In the genomic region with DNA sequence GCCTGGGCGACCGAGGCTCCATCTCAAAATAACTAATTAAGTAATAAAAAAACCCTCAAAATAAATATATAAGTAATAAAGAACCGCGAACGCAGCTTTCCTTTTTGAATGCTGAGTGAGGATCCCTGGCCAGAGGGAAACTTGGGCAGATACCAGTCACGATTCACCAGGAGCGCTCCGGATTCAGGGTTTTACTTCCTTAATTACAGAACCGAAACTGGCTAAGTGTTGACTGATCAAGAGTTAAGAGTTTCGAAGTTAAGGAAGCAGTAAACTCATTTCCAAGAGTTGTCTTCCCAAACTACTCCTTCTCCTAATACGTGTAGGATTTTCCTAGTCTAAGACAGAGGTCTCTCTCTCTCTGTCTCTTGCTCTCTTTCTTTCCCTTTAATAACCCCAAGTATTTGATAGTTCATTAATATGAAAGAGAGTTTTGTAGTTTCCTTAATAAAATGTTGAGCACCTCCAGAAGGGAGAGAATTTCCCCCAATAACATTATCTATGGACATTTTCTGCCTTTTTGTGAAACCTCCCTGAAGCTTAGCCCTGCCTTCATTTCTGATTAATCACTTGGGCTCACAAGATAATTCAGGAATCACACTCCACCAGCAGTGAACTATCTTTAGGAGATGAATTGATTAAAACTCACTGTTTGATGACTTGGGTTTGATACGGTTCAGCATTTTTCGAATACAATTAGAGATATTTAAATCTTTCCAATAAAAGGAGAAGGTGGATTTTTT, we compare ENCODE assay signal across 9 cellular contexts.
DNase-seq lines count a peak whose midpoint lies in the region; ATAC-seq and TF ChIP-seq lines count a peak whose summit lies in the region.
"Had no signal": no experiment of that assay in that cellular context is flagged by ENCODE, and none has a peak within 500 bp of the region (broad histone marks: within the 10 kb centered on the region; RNA-seq: fewer than 3 reads in every experiment).

No MANE protein-coding gene starts in this region.

- no peaks in the 10 kb centered on the region for H3K9me3 ChIP-seq in right lobe of liver

- H3K4me3 ChIP-seq in right lobe of liver, result no peak overlapping the region

- WGBS in right lobe of liver (ENCODE audit: insufficient coverage, low coverage, low lambda C conversion rate, missing lambda C conversion rate), result 58% methylated on average over 12 of the region's 13 CpGs

- peak in 3 of 4 donors; percentile 5 to 16 (median 15) for ATAC-seq in right lobe of liver
- no peak for ATAC-seq in HG03159 (IDR thresholded peaks at IDR 0.05; ENCODE audit: unreplicated experiment)
- ATAC-seq in GM21737 (IDR thresholded peaks at IDR 0.05; ENCODE audit: unreplicated experiment), result no peak

- H3K27ac Mint-ChIP-seq in activated CD4-positive, alpha-beta T cell treated with anti-CD3 and anti-CD28 coated beads, Interleukin-2, amount 10 ng/mL, durations not matched to agents 24 days and 14 days, result no peak overlapping the region
- H3K27ac Mint-ChIP-seq in activated T-helper 2 cell treated with anti-CD3 and anti-CD28 coated beads, Interferon-gamma antibody, Interleukin-2, Interleukin-4, amounts not matched to agents 10 μg/mL and 5 μg/mL and 100 μg/mL, durations not matched to agents 14 hours and 24 hours and 36 hours, result peak overlapping the region; percentile 9
- H3K27ac Mint-ChIP-seq in type B pancreatic cell, result peak overlapping the region; percentile 72

- intact Hi-C loops in activated CD4-positive, alpha-beta T cell treated with anti-CD3 and anti-CD28 coated beads, Interleukin-2, amount 10 ng/mL, durations not matched to agents 24 days and 14 days (cut with micrococcal nuclease), result loop anchor here (5.0 kb wide), 1 partner anchor 262 kb away; no protein-coding TSS in a partner anchor
- intact Hi-C loops in activated T-helper 2 cell treated with anti-CD3 and anti-CD28 coated beads, Interferon-gamma antibody, Interleukin-2, Interleukin-4, amounts not matched to agents 10 μg/mL and 5 μg/mL and 100 μg/mL, durations not matched to agents 14 hours and 24 hours and 36 hours (cut with micrococcal nuclease), result loop anchor here (5.0 to 10.0 kb wide), 2 partner anchors 33 to 190 kb away; no protein-coding TSS in a partner anchor
- intact Hi-C loops in right lobe of liver (cut with DNase I), result no loop called here

- peak overlapping the region; percentile 71 to 85 (median 78) for H3K27ac ChIP-seq in right lobe of liver

- H3K36me3 ChIP-seq in right lobe of liver, result no peaks in the 10 kb centered on the region

- no peaks in the 10 kb centered on the region for H3K36me3 Mint-ChIP-seq in activated CD4-positive, alpha-beta T cell treated with anti-CD3 and anti-CD28 coated beads, Interleukin-2, amount 10 ng/mL, durations not matched to agents 24 days and 14 days (ENCODE audit: low read depth)
- no peaks in the 10 kb centered on the region for H3K36me3 Mint-ChIP-seq in activated T-helper 2 cell treated with anti-CD3 and anti-CD28 coated beads, Interferon-gamma antibody, Interleukin-2, Interleukin-4, amounts not matched to agents 10 μg/mL and 5 μg/mL and 100 μg/mL, durations not matched to agents 14 hours and 24 hours and 36 hours (ENCODE audit: low read depth)
- no peaks in the 10 kb centered on the region for H3K36me3 Mint-ChIP-seq in type B pancreatic cell

- TF ChIP-seq CTCF in right lobe of liver (IDR thresholded peaks at IDR 0.05) (no peak), type B pancreatic cell (conservative IDR thresholded peaks at IDR 0.05) (no peak)

- no peak for DNase-seq in activated CD4-positive, alpha-beta T cell treated with anti-CD3 and anti-CD28 coated beads, Interleukin-2, amount 10 ng/mL, durations not matched to agents 24 days and 14 days
- DNase-seq in activated CD4-positive, alpha-beta T cell treated with anti-CD3 and anti-CD28 coated beads for 1 hour, result no peak
- DNase-seq in activated T-helper 2 cell treated with anti-CD3 and anti-CD28 coated beads, Interferon-gamma antibody, Interleukin-2, Interleukin-4, amounts not matched to agents 10 μg/mL and 5 μg/mL and 100 μg/mL, durations not matched to agents 14 hours and 24 hours and 36 hours (ENCODE audit: low spot score), result no peak
- DNase-seq in right lobe of liver, result no peak
- DNase-seq in type B pancreatic cell (ENCODE audit: extremely low spot score, unreplicated experiment), result no peak
- DNase-seq in NCI-H1092 treated with DMSO at 0.1 percent for 48 hours (lab: John Stamatoyannopoulos, UW), result no peak
- DNase-seq: NCI-H2029 treated with DMSO at 0.1 percent for 48 hours had no signal

- peak overlapping the region; percentile 39 for H3K4me3 Mint-ChIP-seq in activated CD4-positive, alpha-beta T cell treated with anti-CD3 and anti-CD28 coated beads, Interleukin-2, amount 10 ng/mL, durations not matched to agents 24 days and 14 days
- H3K4me3 Mint-ChIP-seq in activated T-helper 2 cell treated with anti-CD3 and anti-CD28 coated beads, Interferon-gamma antibody, Interleukin-2, Interleukin-4, amounts not matched to agents 10 μg/mL and 5 μg/mL and 100 μg/mL, durations not matched to agents 14 hours and 24 hours and 36 hours (ENCODE audit: low read depth), result no peak overlapping the region
- H3K4me3 Mint-ChIP-seq in type B pancreatic cell, result no peak overlapping the region

- no peaks in the 10 kb centered on the region for H3K9me3 Mint-ChIP-seq in activated CD4-positive, alpha-beta T cell treated with anti-CD3 and anti-CD28 coated beads, Interleukin-2, amount 10 ng/mL, durations not matched to agents 24 days and 14 days
- H3K9me3 Mint-ChIP-seq in activated T-helper 2 cell treated with anti-CD3 and anti-CD28 coated beads, Interferon-gamma antibody, Interleukin-2, Interleukin-4, amounts not matched to agents 10 μg/mL and 5 μg/mL and 100 μg/mL, durations not matched to agents 14 hours and 24 hours and 36 hours, result no peaks in the 10 kb centered on the region
- H3K9me3 Mint-ChIP-seq in type B pancreatic cell, result no peaks in the 10 kb centered on the region

- no peak for TF ChIP-seq POLR2A in right lobe of liver (IDR thresholded peaks at IDR 0.05)

- no peaks in the 10 kb centered on the region for H3K27me3 ChIP-seq in right lobe of liver

- H3K27me3 Mint-ChIP-seq in activated CD4-positive, alpha-beta T cell treated with anti-CD3 and anti-CD28 coated beads, Interleukin-2, amount 10 ng/mL, durations not matched to agents 24 days and 14 days, result no peaks in the 10 kb centered on the region
- H3K27me3 Mint-ChIP-seq in activated T-helper 2 cell treated with anti-CD3 and anti-CD28 coated beads, Interferon-gamma antibody, Interleukin-2, Interleukin-4, amounts not matched to agents 10 μg/mL and 5 μg/mL and 100 μg/mL, durations not matched to agents 14 hours and 24 hours and 36 hours (ENCODE audit: low read depth), result no peaks in the 10 kb centered on the region
- H3K27me3 Mint-ChIP-seq in type B pancreatic cell, result no peaks in the 10 kb centered on the region

- H3K4me1 Mint-ChIP-seq in activated CD4-positive, alpha-beta T cell treated with anti-CD3 and anti-CD28 coated beads, Interleukin-2, amount 10 ng/mL, durations not matched to agents 24 days and 14 days, result peaks cover 54% of the 10 kb centered on the region
- peaks cover 55% of the 10 kb centered on the region for H3K4me1 Mint-ChIP-seq in activated T-helper 2 cell treated with anti-CD3 and anti-CD28 coated beads, Interferon-gamma antibody, Interleukin-2, Interleukin-4, amounts not matched to agents 10 μg/mL and 5 μg/mL and 100 μg/mL, durations not matched to agents 14 hours and 24 hours and 36 hours (ENCODE audit: low read depth)
- peaks cover 47% of the 10 kb centered on the region for H3K4me1 Mint-ChIP-seq in type B pancreatic cell (ENCODE audit: unreplicated experiment)

- peaks cover 0 to 46% (median 14%) of the 10 kb centered on the region in 4 donors for H3K4me1 ChIP-seq in right lobe of liver

Comparison
In these comparisons a context has a peak if more than half of its experiments do, and no peak if none do; other contexts are left out.
1. ATAC-seq: peak in right lobe of liver (3 of 4); none in HG03159 (single experiment) and GM21737 (single experiment).
2. intact Hi-C loops: an anchor here in activated CD4-positive, alpha-beta T cell treated with anti-CD3 and anti-CD28 coated beads, Interleukin-2, amount 10 ng/mL, durations not matched to agents 24 days and 14 days (5.0 kb wide) and activated T-helper 2 cell treated with anti-CD3 and anti-CD28 coated beads, Interferon-gamma antibody, Interleukin-2, Interleukin-4, amounts not matched to agents 10 μg/mL and 5 μg/mL and 100 μg/mL, durations not matched to agents 14 hours and 24 hours and 36 hours (5.0 to 10.0 kb wide); none called in right lobe of liver.